1 cellular context compared by ENCODE assay signal in genomic region chr2:176270100-176270750, GRCh38.
TF ChIP-seq lines count a peak whose summit lies in the region.

No MANE protein-coding gene starts in this region.

TF ChIP-seq in GM12878, 131 proteins besides CTCF, POLR2A, EP300 and RAD21 (continued from another document):
- TF ChIP-seq ATF3 (IDR thresholded peaks at IDR 0.05; ENCODE audit: borderline replicate concordance, extremely low read depth, low read depth, low read length): no peak
